ENCODE assay signal across 9 cellular contexts in the genomic region with DNA sequence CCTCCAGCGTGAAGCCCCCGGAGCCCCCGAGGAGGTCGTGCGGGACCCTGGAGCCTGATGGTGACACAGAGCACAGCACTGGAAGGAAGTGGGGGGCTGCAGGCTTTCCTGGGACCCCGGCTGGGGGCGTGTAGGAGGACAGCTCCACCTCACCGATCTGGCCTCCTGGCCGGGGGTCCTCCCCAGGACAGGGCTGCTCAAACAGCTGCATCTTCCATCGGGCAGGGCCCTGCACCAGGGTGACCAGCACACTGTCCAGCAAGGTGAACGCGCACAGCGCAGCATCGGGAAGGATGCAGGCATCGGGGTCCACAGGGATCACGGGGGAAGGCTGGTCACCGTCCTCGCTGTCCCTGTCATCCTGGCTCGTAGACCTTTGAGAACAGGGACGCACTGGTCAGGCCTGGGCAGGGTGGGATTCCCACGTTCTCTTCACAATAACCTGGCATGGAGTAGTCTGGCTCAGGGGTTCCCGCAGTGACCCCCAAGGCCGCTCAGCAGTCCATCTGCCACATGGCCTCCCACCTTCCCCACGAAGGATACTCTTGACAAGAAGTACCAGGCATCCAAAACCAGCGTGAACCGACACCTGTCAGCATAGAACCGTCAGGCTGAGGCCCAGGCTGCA. TPM values are rescaled to one million over a fixed set of nuclear protein-coding genes. Genes with fewer than 3 reads are reported as not detected.
DNase-seq lines count a peak whose midpoint lies in the region; ATAC-seq, FAIRE-seq and TF ChIP-seq lines count a peak whose summit lies in the region.
"Had no signal": no experiment of that assay in that cellular context is flagged by ENCODE, and none has a peak within 500 bp of the region (broad histone marks: within the 10 kb centered on the region; RNA-seq: fewer than 3 reads in every experiment).

No MANE protein-coding gene starts in this region.

- no peaks in the 10 kb centered on the region for H3K27me3 ChIP-seq in astrocyte (ENCODE audit: insufficient read depth, low read length)
- no peaks in the 10 kb centered on the region for H3K27me3 ChIP-seq in left lung
- H3K27me3 ChIP-seq in testis = no peaks in the 10 kb centered on the region

- DNase-seq in activated CD4-positive, alpha-beta T cell treated with anti-CD3 and anti-CD28 coated beads, Interleukin-2, amount 10 ng/mL, durations not matched to agents 7 days and 5 days = no peak
- no peak for DNase-seq in activated CD4-positive, alpha-beta T cell treated with anti-CD3 and anti-CD28 coated beads for 1 hour
- DNase-seq in astrocyte (ENCODE audit: low read depth) = no peak
- peak in 1 of 2 donors; percentile 69 for DNase-seq in left lung
- no peak for DNase-seq in testis
- no peak for DNase-seq in NCI-H2227 (lab: John Stamatoyannopoulos, UW; ENCODE audit: unreplicated experiment)
- DNase-seq: T1000 had no signal

- intact Hi-C loops in left lung (cut with DNase I) = no loop called here
- intact Hi-C loops in testis (cut with DNase I; ENCODE audit: low total_unique reads) = no loop called here

- peak overlapping the region; percentile 81 for H3K4me3 ChIP-seq in astrocyte (ENCODE audit: insufficient read depth, low read depth, low read length)
- peak overlapping the region; percentile 75 to 97 for H3K4me3 ChIP-seq in left lung
- H3K4me3 ChIP-seq in testis = peak overlapping the region; percentile 91 to 94

- peaks cover 54% of the 10 kb centered on the region for H4K20me1 ChIP-seq in astrocyte (ENCODE audit: insufficient read depth, low read length)

- H3K36me3 Mint-ChIP-seq in activated CD4-positive, alpha-beta T cell treated with anti-CD3 and anti-CD28 coated beads, Interleukin-2, amount 10 ng/mL, durations not matched to agents 7 days and 5 days (ENCODE audit: low read depth) = peaks cover 11% of the 10 kb centered on the region
- peaks cover 14% of the 10 kb centered on the region for H3K36me3 Mint-ChIP-seq in astrocyte (ENCODE audit: low read depth, unreplicated experiment)

- H3K4me1 Mint-ChIP-seq in activated CD4-positive, alpha-beta T cell treated with anti-CD3 and anti-CD28 coated beads, Interleukin-2, amount 10 ng/mL, durations not matched to agents 7 days and 5 days = peaks cover 35% of the 10 kb centered on the region
- peaks cover 31% of the 10 kb centered on the region for H3K4me1 Mint-ChIP-seq in astrocyte (ENCODE audit: low read depth, unreplicated experiment)

- H3K4me3 Mint-ChIP-seq in activated CD4-positive, alpha-beta T cell treated with anti-CD3 and anti-CD28 coated beads, Interleukin-2, amount 10 ng/mL, durations not matched to agents 7 days and 5 days = peak overlapping the region; percentile 79
- peak overlapping the region; percentile 90 for H3K4me3 Mint-ChIP-seq in astrocyte (ENCODE audit: unreplicated experiment)

- H3K27ac Mint-ChIP-seq in activated CD4-positive, alpha-beta T cell treated with anti-CD3 and anti-CD28 coated beads, Interleukin-2, amount 10 ng/mL, durations not matched to agents 7 days and 5 days = peak overlapping the region; percentile 68
- peak overlapping the region; percentile 62 for H3K27ac Mint-ChIP-seq in astrocyte (ENCODE audit: unreplicated experiment)

- POLR2A ChIA-PET in activated CD4-positive, alpha-beta T cell treated with anti-CD3 and anti-CD28 coated beads, Interleukin-2, amount 10 ng/mL, durations not matched to agents 7 days and 5 days (lab: Charles Lee) = no interaction called here

- no peak for TF ChIP-seq CTCF in astrocyte (IDR thresholded peaks at IDR 0.05; ENCODE audit: insufficient read depth, low read depth, low read length)
- TF ChIP-seq CTCF in left lung (IDR thresholded peaks at IDR 0.05) = no peak
- TF ChIP-seq CTCF in testis (IDR thresholded peaks at IDR 0.05) = no peak

- peaks cover 36% of the 10 kb centered on the region for H3K4me1 ChIP-seq in astrocyte (ENCODE audit: insufficient read depth, low read length)
- H3K4me1 ChIP-seq in left lung = peaks cover 17 to 43% of the 10 kb centered on the region in 2 donors
- H3K4me1 ChIP-seq in testis = peaks cover 20% of the 10 kb centered on the region

- FAIRE-seq in astrocyte (lab: Jason Lieb, UNC) = no peak

- CTCF ChIA-PET in activated CD4-positive, alpha-beta T cell treated with anti-CD3 and anti-CD28 coated beads, Interleukin-2, amount 10 ng/mL, durations not matched to agents 7 days and 5 days (lab: Charles Lee) = no interaction called here

- H3K9ac ChIP-seq in astrocyte (ENCODE audit: low read length) = peak overlapping the region; percentile 89

- H3K4me2 ChIP-seq in astrocyte (ENCODE audit: low read length) = peak overlapping the region; percentile 98

- ATAC-seq in left lung (no peak), GM21825 (IDR thresholded peaks at IDR 0.05; ENCODE audit: unreplicated experiment) (no peak), GM18867 (IDR thresholded peaks at IDR 0.05; ENCODE audit: unreplicated experiment) (no peak)

- peaks cover 52% of the 10 kb centered on the region for H3K79me2 ChIP-seq in astrocyte (ENCODE audit: insufficient read depth, low read length)

- H2AFZ ChIP-seq in astrocyte (ENCODE audit: low read depth, low read length) = no peak overlapping the region

- no peaks in the 10 kb centered on the region for H3K27me3 Mint-ChIP-seq in activated CD4-positive, alpha-beta T cell treated with anti-CD3 and anti-CD28 coated beads, Interleukin-2, amount 10 ng/mL, durations not matched to agents 7 days and 5 days
- no peaks in the 10 kb centered on the region for H3K27me3 Mint-ChIP-seq in astrocyte (ENCODE audit: low read depth, unreplicated experiment)

- peak overlapping the region; percentile 69 for H3K27ac ChIP-seq in astrocyte (ENCODE audit: low read depth, low read length)
- H3K27ac ChIP-seq in left lung = no peak overlapping the region
- H3K27ac ChIP-seq in testis = no peak overlapping the region

- H3K36me3 ChIP-seq in astrocyte (ENCODE audit: insufficient read depth, low read length) (peaks cover 2% of the 10 kb centered on the region), left lung (peaks cover 0 to 51% of the 10 kb centered on the region in 2 donors), testis (ENCODE audit: low read depth, missing control alignments) (no peaks in the 10 kb centered on the region)

- no peak for TF ChIP-seq POLR2A in testis (IDR thresholded peaks at IDR 0.05)

- H3K9me3 Mint-ChIP-seq in activated CD4-positive, alpha-beta T cell treated with anti-CD3 and anti-CD28 coated beads, Interleukin-2, amount 10 ng/mL, durations not matched to agents 7 days and 5 days = no peaks in the 10 kb centered on the region
- no peaks in the 10 kb centered on the region for H3K9me3 Mint-ChIP-seq in astrocyte (ENCODE audit: unreplicated experiment)

- H3K9me3 ChIP-seq in astrocyte (ENCODE audit: insufficient read depth, low read depth, low read length) (no peaks in the 10 kb centered on the region), left lung (no peaks in the 10 kb centered on the region), testis (no peaks in the 10 kb centered on the region)

- WGBS in testis, 2 donors = 75 to 80% methylated on average over 24 to 27 of the region's 27 CpGs

RNA-seq across cellular contexts. Expression of a gene that starts 1.2 kb away (rescaled TPM):
- 10 to 100 TPM; 30.8 to 42.1 TPM for total RNA-seq in activated CD4-positive, alpha-beta T cell treated with anti-CD3 and anti-CD28 coated beads, Interleukin-2, amount 10 ng/mL, durations not matched to agents 7 days and 5 days
- total RNA-seq in astrocyte (35.8 and 38.9 TPM in 2 replicates), left lung (10 to 100 TPM; 28.1 to 28.4 TPM), testis (10 to 100 TPM; 42.6 to 45.8 TPM)
- polyA plus RNA-seq in testis (ENCODE audit: insufficient read depth, low read depth, low replicate concordance) = 17.6 TPM

RNA-seq across cellular contexts. Expression of a gene that starts 22.8 kb away (rescaled TPM):
- under 1 TPM; 0.22 to 0.33 TPM for total RNA-seq in activated CD4-positive, alpha-beta T cell treated with anti-CD3 and anti-CD28 coated beads, Interleukin-2, amount 10 ng/mL, durations not matched to agents 7 days and 5 days
- total RNA-seq in astrocyte (5.6 and 8.0 TPM in 2 replicates), left lung (1 to 10 TPM; 2.1 to 3.4 TPM), testis (1 to 10 TPM; 3.5 to 4.0 TPM)
- polyA plus RNA-seq in testis (ENCODE audit: insufficient read depth, low read depth, low replicate concordance) = 0.37 TPM

RNA-seq across cellular contexts. Expression of a gene that starts 38.3 kb away (rescaled TPM):
- total RNA-seq in activated CD4-positive, alpha-beta T cell treated with anti-CD3 and anti-CD28 coated beads, Interleukin-2, amount 10 ng/mL, durations not matched to agents 7 days and 5 days = 1,000 to 10,000 TPM; 4,611 to 5,328 TPM
- total RNA-seq in astrocyte = 7,049 and 7,369 TPM in 2 replicates
- 1,000 to 10,000 TPM; 2,607 to 3,206 TPM for total RNA-seq in left lung
- total RNA-seq in testis = 1,000 to 10,000 TPM; 1,790 to 2,057 TPM
- polyA plus RNA-seq in testis (ENCODE audit: insufficient read depth, low read depth, low replicate concordance) = 1,571 TPM
